Comparison of ENCODE assay signal across 9 cellular contexts in the genomic region with DNA sequence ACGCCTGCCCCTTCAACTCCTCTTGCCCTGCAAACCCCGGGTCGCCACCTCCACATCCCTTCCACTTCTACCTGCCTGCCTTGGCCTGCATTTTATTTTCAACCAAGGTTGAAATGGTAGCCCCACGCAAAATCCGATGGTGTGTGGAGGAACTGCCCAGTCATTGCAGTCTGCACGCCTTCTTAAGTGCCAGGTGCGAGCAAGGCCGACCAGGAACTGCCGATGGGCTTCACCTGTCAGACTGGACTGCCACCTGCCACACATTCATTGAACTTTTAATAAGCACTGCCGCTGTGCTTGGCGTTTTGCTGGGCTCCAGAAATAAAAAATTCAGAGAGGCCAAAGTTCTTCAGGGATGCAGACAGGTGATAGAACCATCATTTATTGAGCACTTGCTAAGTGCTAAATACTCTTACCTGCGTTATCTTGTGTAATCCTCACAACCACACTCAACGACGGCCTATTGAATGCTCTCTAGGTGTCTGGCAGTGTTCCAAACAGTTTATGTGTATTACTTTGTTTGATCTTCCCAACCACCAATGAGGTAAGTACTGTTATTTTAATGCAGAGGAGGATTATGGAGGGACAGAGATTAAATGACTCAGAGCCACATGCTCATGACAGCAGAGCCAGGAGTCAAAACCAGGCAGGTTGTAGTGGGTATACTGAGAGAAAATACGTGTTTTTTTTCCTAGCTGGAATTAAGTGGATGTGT. TPM values are rescaled to one million over a fixed set of nuclear protein-coding genes. Genes with fewer than 3 reads are reported as not detected.
A peak's percentile ranks its signal among the peaks of the same experiment; 100 is the strongest.
DNase-seq lines count a peak whose midpoint lies in the region; ATAC-seq and TF ChIP-seq lines count a peak whose summit lies in the region.
"Had no signal": no experiment of that assay in that cellular context is flagged by ENCODE, and none has a peak within 500 bp of the region (broad histone marks: within the 10 kb centered on the region; RNA-seq: fewer than 3 reads in every experiment).

No MANE protein-coding gene starts in this region.

- TF ChIP-seq EP300 in tibial nerve (IDR thresholded peaks at IDR 0.05): no peak

- no peaks in the 10 kb centered on the region for H3K36me3 Mint-ChIP-seq in memory B cell

- BruUV-seq in PC-9 (replicated peaks; lab: Mats Ljungman, UMichigan): no TSS peak

- no peaks in the 10 kb centered on the region for H3K79me2 ChIP-seq in PC-9 (ENCODE audit: low read depth)

- no peaks in the 10 kb centered on the region for H3K9me2 ChIP-seq in PC-9 (ENCODE audit: insufficient read depth)

- no peak overlapping the region; the same call in 1 of the 2 replicates for H2AFZ ChIP-seq in PC-9

- peak overlapping the region; percentile 93 for H3K4me3 Mint-ChIP-seq in memory B cell

- H3K27ac ChIP-seq in HUES48 (ENCODE audit: low read depth, low read length): peak overlapping the region; percentile 81
- H3K27ac ChIP-seq in PC-9: no peak overlapping the region
- H3K27ac ChIP-seq in tibial nerve: peak overlapping the region in 1 of 4 donors; percentile 41

- peaks cover 11% of the 10 kb centered on the region for H3K4me1 Mint-ChIP-seq in memory B cell

- H3K4me3 ChIP-seq in HUES48 (ENCODE audit: low read depth, low read length) (peak overlapping the region; percentile 38), PC-9 (peak overlapping the region; percentile 40), tibial nerve (peak overlapping the region; percentile 22 to 50 (median 30))

- H3F3A ChIP-seq in PC-9 (ENCODE audit: insufficient read depth, low read depth): peaks cover 17% of the 10 kb centered on the region

- H3K9me3 Mint-ChIP-seq in memory B cell: no peaks in the 10 kb centered on the region

- H3K9me3 ChIP-seq in HUES48 (ENCODE audit: control insufficient read depth, insufficient read depth, low read length) (no peaks in the 10 kb centered on the region), PC-9 (ENCODE audit: insufficient read depth, low read depth) (no peaks in the 10 kb centered on the region), tibial nerve (no peaks in the 10 kb centered on the region)

- H3K36me3 ChIP-seq in HUES48 (ENCODE audit: control insufficient read depth, insufficient read depth, low read length) (no peaks in the 10 kb centered on the region), PC-9 (ENCODE audit: low read depth) (no peaks in the 10 kb centered on the region), tibial nerve (no peaks in the 10 kb centered on the region)

- H3K27me3 ChIP-seq in HUES48 (ENCODE audit: control insufficient read depth, insufficient read depth, low read length): peaks cover 13% of the 10 kb centered on the region
- H3K27me3 ChIP-seq in PC-9 (ENCODE audit: insufficient read depth, low read depth): no peaks in the 10 kb centered on the region
- peaks cover 0 to 13% of the 10 kb centered on the region in 2 donors for H3K27me3 ChIP-seq in tibial nerve

- ATAC-seq in memory B cell (ENCODE audit: low read depth) (peak; percentile 21), GM21447 (IDR thresholded peaks at IDR 0.05; ENCODE audit: unreplicated experiment) (no peak)

- H3K9ac ChIP-seq in HUES48 (ENCODE audit: low read depth, low read length): 0 out of 2 replicates have a peak overlapping the region, but pooled peaks have one; percentile 10

- peak overlapping the region; percentile 57 for H3K4me2 ChIP-seq in PC-9

- H4K20me1 ChIP-seq in PC-9 (ENCODE audit: insufficient read depth): no peaks in the 10 kb centered on the region

- POLR2A ChIA-PET in PC-9 (lab: Charles Lee; ENCODE audit: unreplicated experiment): interaction anchor here (0.6 kb wide), 1 partner anchor 920 kb away, joined by 3 read pairs; no protein-coding TSS in a partner anchor

- CTCF ChIA-PET in PC-9 (lab: Charles Lee): interaction anchor here (0.6 kb wide), 1 partner anchor 10 kb away, joined by 4 read pairs; no protein-coding TSS in a partner anchor

- TF ChIP-seq POLR2A in tibial nerve (IDR thresholded peaks at IDR 0.05): no peak

- H3K4me1 ChIP-seq in HUES48 (ENCODE audit: control insufficient read depth, insufficient read depth, low read length): peaks cover 79% of the 10 kb centered on the region
- H3K4me1 ChIP-seq in PC-9 (replicated peaks; ENCODE audit: insufficient read depth): peaks cover 14% of the 10 kb centered on the region
- peaks cover 0 to 14% (median 3%) of the 10 kb centered on the region in 4 donors for H3K4me1 ChIP-seq in tibial nerve

- intact Hi-C loops in PC-9 (cut with micrococcal nuclease; ENCODE audit: unreplicated experiment): loop anchor here (1.0 to 10.0 kb wide), 6 partner anchors 35 to 316 kb away; partner anchors contain the start of gene CACHD1

- H3K27ac Mint-ChIP-seq in memory B cell: peak overlapping the region; percentile 51

- DNase-seq in PC-9 (peak; percentile 60 to 68), memory B cell (ENCODE audit: low spot score in 2 of 2) (no peak), tibial nerve (ENCODE audit: low spot score in 2 of 2) (no peak), CD1c-positive myeloid dendritic cell (ENCODE audit: extremely low spot score) (no peak), AG08396 (ENCODE audit: low spot score) (no peak)
- peak; percentile 19 for DNase-seq in central memory CD4-positive, alpha-beta T cell

- H3K27me3 Mint-ChIP-seq in memory B cell: peaks cover 11% of the 10 kb centered on the region

- 64 to 65% methylated on average over 15 of the region's 15 CpGs for WGBS in tibial nerve, 2 donors

- no peak for TF ChIP-seq CTCF in PC-9 (conservative IDR thresholded peaks at IDR 0.05)
- no peak for TF ChIP-seq CTCF in tibial nerve (IDR thresholded peaks at IDR 0.05)

RNA-seq across cellular contexts. Expression of gene CACHD1, which starts 36.2 kb away (rescaled TPM):
- total RNA-seq in PC-9 (2021) (3.1 and 3.8 TPM in 2 replicates), tibial nerve (10 to 100 TPM in 2 of 4 donors, 1 to 10 TPM in 2; 7.4 to 15.9 (median 10.0) TPM)
- total RNA-seq: myocyte had no signal

Comparison
In these comparisons a context has a peak if more than half of its experiments do, and no peak if none do; other contexts are left out.
1. DNase-seq: peak in PC-9 (2 of 2) and central memory CD4-positive, alpha-beta T cell (single experiment); none in memory B cell (0 of 2), tibial nerve (0 of 2), CD1c-positive myeloid dendritic cell (single experiment) and AG08396 (single experiment).
2. Peak in every context shown above with its lines, with median percentiles within 50 percentile points of each other: H3K4me3 ChIP-seq.